Comparison of ENCODE assay signal across 8 cellular contexts in genomic region chr14:101235042-101235871, GRCh38.
DNase-seq lines count a peak whose midpoint lies in the region; ATAC-seq and TF ChIP-seq lines count a peak whose summit lies in the region.

No MANE protein-coding gene starts in this region.

- H4K20me1 ChIP-seq in H9 (ENCODE audit: control insufficient read depth, insufficient read depth, insufficient read length): no peaks in the 10 kb centered on the region

- H3K79me1 ChIP-seq in H9 (ENCODE audit: insufficient read depth, low read depth, low read length, poor library complexity, severe bottlenecking): no peaks in the 10 kb centered on the region

- no peak overlapping the region for H2AK5ac ChIP-seq in H9 (ENCODE audit: insufficient read length, low read length)

- H3K9ac ChIP-seq in H9 (ENCODE audit: extremely low read depth, insufficient read length, low read length): no peak overlapping the region

- H3K36me3 Mint-ChIP-seq in Caco-2 (ENCODE audit: insufficient read depth, unreplicated experiment) (no peaks in the 10 kb centered on the region), H9 (ENCODE audit: insufficient read depth in 1 of 3, low read depth in 3 of 3) (no peaks in the 10 kb centered on the region)
- H3K36me3 Mint-ChIP-seq in naive thymus-derived CD4-positive, alpha-beta T cell: no peaks in the 10 kb centered on the region

- no peak overlapping the region for H2BK120ac ChIP-seq in H9 (ENCODE audit: low read depth, low read length, poor library complexity, severe bottlenecking)

- no peaks in the 10 kb centered on the region for H3K79me2 ChIP-seq in H9 (ENCODE audit: insufficient read depth, low read length)

- no peak overlapping the region for H3K27ac ChIP-seq in H9 (ENCODE audit: insufficient read length, low read depth, low read length)
- no peak overlapping the region for H3K27ac ChIP-seq in naive thymus-derived CD4-positive, alpha-beta T cell (ENCODE audit: low read depth, low read length)
- no peak overlapping the region for H3K27ac ChIP-seq in effector memory CD4-positive, alpha-beta T cell (ENCODE audit: insufficient read depth, low read length, poor library complexity, severe bottlenecking)

- no peak overlapping the region for H3T11ph ChIP-seq in H9 (ENCODE audit: low read length)

- no peak overlapping the region for H2BK20ac ChIP-seq in H9 (ENCODE audit: low read depth, low read length, poor library complexity, severe bottlenecking)

- POLR2A ChIA-PET in Caco-2 (lab: Charles Lee): no interaction called here
- POLR2A ChIA-PET in naive thymus-derived CD4-positive, alpha-beta T cell (lab: Charles Lee): no interaction called here

- no peak overlapping the region for H3K4me3 ChIP-seq in Caco-2 (ENCODE audit: low read depth, low read length)
- H3K4me3 ChIP-seq in naive thymus-derived CD4-positive, alpha-beta T cell (ENCODE audit: low read length): no peak overlapping the region
- no peak overlapping the region for H3K4me3 ChIP-seq in effector memory CD4-positive, alpha-beta T cell (ENCODE audit: insufficient read depth, low read depth, low read length, poor library complexity, severe bottlenecking)

- H2BK12ac ChIP-seq in H9 (ENCODE audit: insufficient read length, low read depth, low read length): no peak overlapping the region

- no peaks in the 10 kb centered on the region for H3K27me3 Mint-ChIP-seq in Caco-2 (ENCODE audit: insufficient read depth, unreplicated experiment)
- peaks cover 6% of the 10 kb centered on the region for H3K27me3 Mint-ChIP-seq in H9 (ENCODE audit: low read depth)
- peaks cover 0 to 16% (median under 1%) of the 10 kb centered on the region in 5 donors for H3K27me3 Mint-ChIP-seq in naive thymus-derived CD4-positive, alpha-beta T cell

- no peak overlapping the region for H3K4me2 ChIP-seq in H9 (ENCODE audit: insufficient read depth, insufficient read length, low read length)

- H3K27ac Mint-ChIP-seq in Caco-2 (ENCODE audit: unreplicated experiment): no peak overlapping the region
- no peak overlapping the region for H3K27ac Mint-ChIP-seq in H9
- no peak overlapping the region for H3K27ac Mint-ChIP-seq in naive thymus-derived CD4-positive, alpha-beta T cell

- H3K36me3 ChIP-seq in Caco-2 (ENCODE audit: control insufficient read depth, insufficient read depth, low read length): no peaks in the 10 kb centered on the region
- no peaks in the 10 kb centered on the region for H3K36me3 ChIP-seq in naive thymus-derived CD4-positive, alpha-beta T cell (ENCODE audit: control insufficient read depth in 2 of 3, insufficient read depth in 3 of 3, low read length in 3 of 3)
- H3K36me3 ChIP-seq in effector memory CD4-positive, alpha-beta T cell (ENCODE audit: control insufficient read depth, insufficient read depth, low read length): no peaks in the 10 kb centered on the region

- H3K9me3 Mint-ChIP-seq in Caco-2 (ENCODE audit: unreplicated experiment) (no peaks in the 10 kb centered on the region), H9 (no peaks in the 10 kb centered on the region)
- H3K9me3 Mint-ChIP-seq in naive thymus-derived CD4-positive, alpha-beta T cell: no peaks in the 10 kb centered on the region

- no peak overlapping the region for H4K5ac ChIP-seq in H9 (ENCODE audit: insufficient read length, low read depth, low read length)

- H3K9me3 ChIP-seq in Caco-2: no peaks in the 10 kb centered on the region
- no peaks in the 10 kb centered on the region for H3K9me3 ChIP-seq in H9 (ENCODE audit: control insufficient read depth, low read depth, low read length)
- no peaks in the 10 kb centered on the region for H3K9me3 ChIP-seq in naive thymus-derived CD4-positive, alpha-beta T cell (ENCODE audit: control insufficient read depth in 2 of 3, low read length in 3 of 3)
- H3K9me3 ChIP-seq in effector memory CD4-positive, alpha-beta T cell (ENCODE audit: control insufficient read depth, low read length): no peaks in the 10 kb centered on the region

- H4K8ac ChIP-seq in H9 (replicated peaks; ENCODE audit: insufficient read length, low read depth, low read length): no peak overlapping the region

- CTCF ChIA-PET in Caco-2 (lab: Charles Lee): interaction anchor here (0.6 to 1.1 kb wide), 3 partner anchors 120 to 572 kb away, joined by 3 to 4 read pairs (median 3); partner anchors contain the start of gene RTL1
- CTCF ChIA-PET in naive thymus-derived CD4-positive, alpha-beta T cell (lab: Charles Lee): no interaction called here

- no TSS peak for BruUV-seq in Caco-2 (replicated peaks; lab: Mats Ljungman, UMichigan)

- no peak overlapping the region for H3K4ac ChIP-seq in H9 (ENCODE audit: low read depth, low read length)

- H3K18ac ChIP-seq in H9 (ENCODE audit: insufficient read length, low read depth, low read length): no peak overlapping the region

- no peak overlapping the region for H3K56ac ChIP-seq in H9 (ENCODE audit: insufficient read length, low read depth, low read length)

- no peak overlapping the region for H3K23ac ChIP-seq in H9 (ENCODE audit: insufficient read length, low read depth, low read length)

- no peak overlapping the region for H4K91ac ChIP-seq in H9 (ENCODE audit: insufficient read length, low read depth, low read length)

- H3K14ac ChIP-seq in H9 (ENCODE audit: insufficient read depth, low read length): no peak overlapping the region

- H3K4me3 Mint-ChIP-seq in Caco-2 (ENCODE audit: unreplicated experiment): no peak overlapping the region
- no peak overlapping the region; a peak in 1 of 5 replicates for H3K4me3 Mint-ChIP-seq in H9
- no peak overlapping the region for H3K4me3 Mint-ChIP-seq in naive thymus-derived CD4-positive, alpha-beta T cell

- DNase-seq in Caco-2: peak; percentile 26 to 54
- DNase-seq in H9: peak; percentile 77
- DNase-seq in RPMI8226: peak; percentile 43
- DNase-seq in epidermal melanocyte (ENCODE audit: insufficient read length, low spot score): peak; percentile 52
- DNase-seq in naive thymus-derived CD4-positive, alpha-beta T cell: peak in 1 of 9 donors; percentile 37
- DNase-seq in stimulated activated naive CD4-positive, alpha-beta T cell treated with Interleukin-2 at 50 U/mL for 16 hours (lab: John Stamatoyannopoulos, UW): no peak
- DNase-seq in effector memory CD4-positive, alpha-beta T cell: no peak

- no peak overlapping the region for H2AFZ ChIP-seq in H9 (ENCODE audit: low read length)

- H3K4me1 ChIP-seq in Caco-2: no peaks in the 10 kb centered on the region
- H3K4me1 ChIP-seq in H9 (ENCODE audit: insufficient read depth, low read length): no peaks in the 10 kb centered on the region
- H3K4me1 ChIP-seq in naive thymus-derived CD4-positive, alpha-beta T cell (ENCODE audit: control insufficient read depth in 2 of 2, insufficient read depth in 2 of 2, low read length in 2 of 2): no peaks in the 10 kb centered on the region
- no peaks in the 10 kb centered on the region for H3K4me1 ChIP-seq in effector memory CD4-positive, alpha-beta T cell (ENCODE audit: control insufficient read depth, insufficient read depth, low read length, poor library complexity, severe bottlenecking)

- intact Hi-C loops in Caco-2 (cut with micrococcal nuclease; ENCODE audit: unreplicated experiment): loop anchor here (5.0 to 10.0 kb wide), 2 partner anchors 328 to 390 kb away; no protein-coding TSS in a partner anchor
- intact Hi-C loops in naive thymus-derived CD4-positive, alpha-beta T cell (cut with micrococcal nuclease): loop anchor here in 1 of 2 donors (5.0 kb wide), 1 partner anchor 383 kb away; no protein-coding TSS in a partner anchor

- H3K4me1 Mint-ChIP-seq in Caco-2 (ENCODE audit: low read depth, unreplicated experiment) (no peaks in the 10 kb centered on the region), H9 (peaks cover 7 to 29% of the 10 kb centered on the region in 2 experiments)
- peaks cover 0 to under 1% (median 0%) of the 10 kb centered on the region in 7 donors for H3K4me1 Mint-ChIP-seq in naive thymus-derived CD4-positive, alpha-beta T cell

- H3K27me3 ChIP-seq in Caco-2 (replicated peaks; ENCODE audit: control insufficient read depth, insufficient read depth, low read length) (no peaks in the 10 kb centered on the region), H9 (ENCODE audit: insufficient read depth, low read length) (no peaks in the 10 kb centered on the region)
- no peaks in the 10 kb centered on the region for H3K27me3 ChIP-seq in naive thymus-derived CD4-positive, alpha-beta T cell (ENCODE audit: control insufficient read depth in 2 of 2, insufficient read depth in 2 of 2, low read length in 2 of 2)
- no peaks in the 10 kb centered on the region for H3K27me3 ChIP-seq in effector memory CD4-positive, alpha-beta T cell (replicated peaks; ENCODE audit: control insufficient read depth, insufficient read depth, low read length, poor library complexity, severe bottlenecking)

- ATAC-seq in naive thymus-derived CD4-positive, alpha-beta T cell: peak; percentile 43
- ATAC-seq in HG02610 (IDR thresholded peaks at IDR 0.05; ENCODE audit: unreplicated experiment): no peak

- WGBS in H9 (ENCODE audit: extremely low coverage, insufficient read length, low lambda C conversion rate): no CpG with 5 or more reads among the region's 21 CpGs

- no peak overlapping the region for H2BK5ac ChIP-seq in H9 (ENCODE audit: insufficient read length, low read length)

- TF ChIP-seq CTCF in Caco-2 (IDR thresholded peaks at IDR 0.05; ENCODE audit: insufficient read depth in 1 of 2, low read depth in 1 of 2, low read length in 1 of 2, severe bottlenecking in 1 of 2, unreplicated experiment in 1 of 2) (peak; percentile 27 to 48), H9 (conservative IDR thresholded peaks at IDR 0.05) (peak; percentile 85)

- H2BK15ac ChIP-seq in H9 (ENCODE audit: low read depth, low read length): no peak overlapping the region

- H3K23me2 ChIP-seq in H9 (ENCODE audit: insufficient read length, low read depth, low read length, poor library complexity, severe bottlenecking): no peaks in the 10 kb centered on the region

Comparison
In these comparisons a context has a peak if more than half of its experiments do, and no peak if none do; other contexts are left out.
1. DNase-seq: peak in Caco-2 (2 of 2), H9 (single experiment), RPMI8226 (single experiment) and epidermal melanocyte (single experiment); none in stimulated activated naive CD4-positive, alpha-beta T cell treated with Interleukin-2 at 50 U/mL for 16 hours (single experiment) and effector memory CD4-positive, alpha-beta T cell (0 of 3).